ENCODE assay signal across 19 cellular contexts in genomic region chr12:117412465-117413190, GRCh38. TPM values are rescaled to one million over a fixed set of nuclear protein-coding genes. Genes with fewer than 3 reads are reported as not detected.
"Had no signal": no experiment of that assay in that cellular context is flagged by ENCODE, and none has a peak within 500 bp of the region (broad histone marks: within the 10 kb centered on the region; RNA-seq: fewer than 3 reads in every experiment).

No MANE protein-coding gene starts in this region.

- DNase-seq: activated B cell treated with CpG ODN at 0.5 μM for 24 hours; activated CD4-positive, alpha-beta T cell treated with anti-CD3 and anti-CD28 coated beads for 48 hours; activated CD8-positive, alpha-beta T cell treated with anti-CD3 and anti-CD28 coated beads, Interleukin-2, amount 10 ng/mL, durations not matched to agents 7 days and 5 days; activated naive CD4-positive, alpha-beta T cell treated with Interleukin-2 at 50 U/mL for 16 hours; activated naive CD8-positive, alpha-beta T cell treated with anti-CD3 and anti-CD28 coated beads, Interleukin-2, amount 10 ng/mL, durations not matched to agents 7 days and 5 days; activated T-cell treated with anti-CD3 and anti-CD28 coated beads, Interleukin-2, amount 50 U/mL, for 24 hours; caudate nucleus; effector memory CD8-positive, alpha-beta T cell; foreskin fibroblast; glutamatergic neuron; nucleus accumbens; retina; stimulated activated CD4-positive, alpha-beta T cell treated with anti-CD3 and anti-CD28 coated beads, Interleukin-2, amount 100 ng/mL, for 24 hours; stimulated activated naive CD8-positive, alpha-beta T cell treated with anti-CD3 and anti-CD28 coated beads, Interleukin-15, Interleukin-2, amounts not matched to agents 100 U/mL and 50 U/mL, for 24 hours; T-cell; trophoblast cell had no signal

- ATAC-seq: activated CD8-positive, alpha-beta T cell treated with anti-CD3 and anti-CD28 coated beads, Interleukin-2, amount 10 ng/mL, durations not matched to agents 7 days and 5 days; effector memory CD8-positive, alpha-beta T cell; natural killer cell treated with Interleukin-12 subunit alpha and Interleukin-12 subunit beta and Interleukin-15 and Interleukin-18, amount 100 ng/mL, for 72 hours; SK-N-SH treated with all-trans-retinoic acid at 6 μM for 48 hours; stimulated activated naive CD8-positive, alpha-beta T cell treated with anti-CD3 and anti-CD28 coated beads, Interleukin-15, Interleukin-2, amounts not matched to agents 100 U/mL and 50 U/mL, for 24 hours; T-cell had no signal

RNA-seq across cellular contexts. Expression of gene NOS1, which starts 51.2 kb away (rescaled TPM):
- total RNA-seq: activated B cell treated with CpG ODN at 0.5 μM for 24 hours; activated CD8-positive, alpha-beta T cell treated with anti-CD3 and anti-CD28 coated beads, Interleukin-2, amount 10 ng/mL, durations not matched to agents 7 days and 5 days; activated naive CD8-positive, alpha-beta T cell treated with anti-CD3 and anti-CD28 coated beads, Interleukin-2, amount 10 ng/mL, durations not matched to agents 7 days and 5 days; activated T-helper 2 cell treated with anti-CD3 and anti-CD28 coated beads, Interferon-gamma antibody, Interleukin-2, Interleukin-4, amounts not matched to agents 10 μg/mL and 5 μg/mL and 100 μg/mL, durations not matched to agents 14 hours and 24 hours and 36 hours; natural killer cell treated with Interleukin-12 subunit alpha and Interleukin-12 subunit beta and Interleukin-15 and Interleukin-18, amount 100 ng/mL, for 72 hours had no signal
